ENCODE assay signal across 8 cellular contexts in genomic region chr11:122748968-122749687, GRCh38.
A peak's percentile ranks its signal among the peaks of the same experiment; 100 is the strongest.
DNase-seq lines count a peak whose midpoint lies in the region; ATAC-seq and TF ChIP-seq lines count a peak whose summit lies in the region.

No MANE protein-coding gene starts in this region.

- H3K27ac ChIP-seq in endodermal cell (ENCODE audit: low read depth, low read length), result no peak overlapping the region

- no peak for TF ChIP-seq CTCF in astrocyte of the cerebellum (IDR thresholded peaks at IDR 0.05; ENCODE audit: low read depth, low read length, missing control alignments)
- TF ChIP-seq CTCF in endodermal cell (conservative IDR thresholded peaks at IDR 0.05), result no peak

- in situ Hi-C loops in astrocyte of the cerebellum (cut with HindIII; ENCODE audit: low sequenced_read_pairs), result loop anchor here (5.0 kb wide), 1 partner anchor 47 kb away; no protein-coding TSS in a partner anchor

- H3K4me1 Mint-ChIP-seq in endodermal cell, result peaks cover 18% of the 10 kb centered on the region

- DNase-seq in Right ventricle myocardium superior, result no peak
- no peak for DNase-seq in cardiac septum (ENCODE audit: low spot score)
- peak; percentile 89 for DNase-seq in RPMI8226
- DNase-seq in astrocyte of the cerebellum (ENCODE audit: low read depth), result peak; percentile 73
- peak; percentile 49 for DNase-seq in midbrain (lab: John Stamatoyannopoulos, UW)
- no peak for DNase-seq in endodermal cell
- DNase-seq in mesenteric fat pad (ENCODE audit: low spot score), result no peak

- no peaks in the 10 kb centered on the region for H3K36me3 ChIP-seq in endodermal cell (ENCODE audit: control insufficient read depth, insufficient read depth, low read length)

- no peak overlapping the region for H3K9ac ChIP-seq in endodermal cell (ENCODE audit: extremely low read depth, low read length, poor library complexity, severe bottlenecking)

- no peak overlapping the region for H3K4me3 Mint-ChIP-seq in endodermal cell

- H3K36me3 Mint-ChIP-seq in endodermal cell (ENCODE audit: low read depth), result no peaks in the 10 kb centered on the region

- 94 to 100% methylated on average over 4 to 6 of the region's 6 CpGs for WGBS in endodermal cell (ENCODE audit: insufficient coverage in 1 of 2, insufficient read length in 1 of 2), 2 experiments

- no peaks in the 10 kb centered on the region for H3K9me3 ChIP-seq in endodermal cell (ENCODE audit: control insufficient read depth, low read length)

- H3K27ac Mint-ChIP-seq in endodermal cell, result no peak overlapping the region

- no peaks in the 10 kb centered on the region for H3K9me3 Mint-ChIP-seq in endodermal cell

- H3K27me3 ChIP-seq in endodermal cell (ENCODE audit: control insufficient read depth, insufficient read depth, low read length, poor library complexity, severe bottlenecking), result no peaks in the 10 kb centered on the region

- H3K4me3 ChIP-seq in astrocyte of the cerebellum (ENCODE audit: low read depth, low read length) (no peak overlapping the region), endodermal cell (ENCODE audit: low read length) (no peak overlapping the region)

- intact Hi-C loops in Right ventricle myocardium superior (cut with DNase I) (no loop called here), cardiac septum (cut with DNase I) (no loop called here)

- ATAC-seq in Right ventricle myocardium superior (ENCODE audit: poor library complexity) (peak; percentile 82), HG03066 (IDR thresholded peaks at IDR 0.05; ENCODE audit: low read depth, unreplicated experiment) (peak; percentile 85)

- H3K27me3 Mint-ChIP-seq in endodermal cell (ENCODE audit: insufficient read depth), result no peaks in the 10 kb centered on the region

- H3K4me1 ChIP-seq in endodermal cell (ENCODE audit: control insufficient read depth, insufficient read depth, low read length), result peaks cover 3% of the 10 kb centered on the region

Comparison
In these comparisons a context has a peak if more than half of its experiments do, and no peak if none do; other contexts are left out.
1. DNase-seq: peak in RPMI8226 (single experiment), astrocyte of the cerebellum (single experiment) and midbrain (single experiment); none in Right ventricle myocardium superior (single experiment), cardiac septum (single experiment), endodermal cell (single experiment) and mesenteric fat pad (single experiment).